Comparison of ENCODE assay signal across 1 cellular context in genomic region chr1:85581138-85581801, GRCh38.
A peak's percentile ranks its signal among the peaks of the same experiment; 100 is the strongest.
TF ChIP-seq lines count a peak whose summit lies in the region.

No MANE protein-coding gene starts in this region.

TF ChIP-seq in HepG2, 621 proteins besides CTCF, POLR2A, EP300 and RAD21 (continued from another document and continues in another):
- 0 out of 2 replicates have a peak, but pooled peaks have one; percentile 27 for TF ChIP-seq DMAP1 (CRISPR knock-in tag; IDR thresholded peaks at IDR 0.05)
- no peak for TF ChIP-seq HNRNPL (IDR thresholded peaks at IDR 0.05; ENCODE audit: low read depth, low read length)
- TF ChIP-seq CBX2 (IDR thresholded peaks at IDR 0.05; ENCODE audit: low read depth, low read length), result no peak
- TF ChIP-seq CBX2 (CRISPR knock-in tag; IDR thresholded peaks at IDR 0.05; ENCODE audit: low read depth), result no peak
- TF ChIP-seq THAP9 (CRISPR knock-in tag; IDR thresholded peaks at IDR 0.05; ENCODE audit: borderline replicate concordance), result 0 out of 2 replicates have a peak, but pooled peaks have one; percentile 44
- TF ChIP-seq TARDBP (CRISPR knock-in tag; IDR thresholded peaks at IDR 0.05), result peak; percentile 40; the same call in 1 of the 2 replicates
- TF ChIP-seq ZSCAN25 (CRISPR knock-in tag; IDR thresholded peaks at IDR 0.05), result peak; percentile 70; the same call in 1 of the 2 replicates
- peak; percentile 84; the same call in 1 of the 2 replicates for TF ChIP-seq MYPOP (CRISPR knock-in tag; IDR thresholded peaks at IDR 0.05)
- TF ChIP-seq, protein P1, sequence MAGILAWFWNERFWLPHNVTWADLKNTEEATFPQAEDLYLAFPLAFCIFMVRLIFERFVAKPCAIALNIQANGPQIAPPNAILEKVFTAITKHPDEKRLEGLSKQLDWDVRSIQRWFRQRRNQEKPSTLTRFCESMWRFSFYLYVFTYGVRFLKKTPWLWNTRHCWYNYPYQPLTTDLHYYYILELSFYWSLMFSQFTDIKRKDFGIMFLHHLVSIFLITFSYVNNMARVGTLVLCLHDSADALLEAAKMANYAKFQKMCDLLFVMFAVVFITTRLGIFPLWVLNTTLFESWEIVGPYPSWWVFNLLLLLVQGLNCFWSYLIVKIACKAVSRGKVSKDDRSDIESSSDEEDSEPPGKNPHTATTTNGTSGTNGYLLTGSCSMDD (CRISPR knock-in tag; IDR thresholded peaks at IDR 0.05), result no peak
- TF ChIP-seq ZBTB7A (CRISPR knock-in tag; IDR thresholded peaks at IDR 0.05), result no peak
- no peak for TF ChIP-seq RFX1 (IDR thresholded peaks at IDR 0.05)
- TF ChIP-seq SNAPC2 (CRISPR knock-in tag; IDR thresholded peaks at IDR 0.05), result no peak
- peak; percentile 77; the same call in 1 of the 2 replicates for TF ChIP-seq ZNF292 (CRISPR knock-in tag; IDR thresholded peaks at IDR 0.05; ENCODE audit: borderline replicate concordance, low read depth)
- TF ChIP-seq NR2F2 (IDR thresholded peaks at IDR 0.05; ENCODE audit: borderline replicate concordance, low read depth), result no peak
- peak; percentile 51; the same call in 1 of the 2 replicates for TF ChIP-seq KMT2A (CRISPR knock-in tag; IDR thresholded peaks at IDR 0.05)
- TF ChIP-seq, protein P2, sequence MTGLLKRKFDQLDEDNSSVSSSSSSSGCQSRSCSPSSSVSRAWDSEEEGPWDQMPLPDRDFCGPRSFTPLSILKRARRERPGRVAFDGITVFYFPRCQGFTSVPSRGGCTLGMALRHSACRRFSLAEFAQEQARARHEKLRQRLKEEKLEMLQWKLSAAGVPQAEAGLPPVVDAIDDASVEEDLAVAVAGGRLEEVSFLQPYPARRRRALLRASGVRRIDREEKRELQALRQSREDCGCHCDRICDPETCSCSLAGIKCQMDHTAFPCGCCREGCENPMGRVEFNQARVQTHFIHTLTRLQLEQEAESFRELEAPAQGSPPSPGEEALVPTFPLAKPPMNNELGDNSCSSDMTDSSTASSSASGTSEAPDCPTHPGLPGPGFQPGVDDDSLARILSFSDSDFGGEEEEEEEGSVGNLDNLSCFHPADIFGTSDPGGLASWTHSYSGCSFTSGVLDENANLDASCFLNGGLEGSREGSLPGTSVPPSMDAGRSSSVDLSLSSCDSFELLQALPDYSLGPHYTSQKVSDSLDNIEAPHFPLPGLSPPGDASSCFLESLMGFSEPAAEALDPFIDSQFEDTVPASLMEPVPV (CRISPR knock-in tag; IDR thresholded peaks at IDR 0.05), result no peak
- no peak for TF ChIP-seq SRY (CRISPR knock-in tag; IDR thresholded peaks at IDR 0.05)
- TF ChIP-seq, protein P3, sequence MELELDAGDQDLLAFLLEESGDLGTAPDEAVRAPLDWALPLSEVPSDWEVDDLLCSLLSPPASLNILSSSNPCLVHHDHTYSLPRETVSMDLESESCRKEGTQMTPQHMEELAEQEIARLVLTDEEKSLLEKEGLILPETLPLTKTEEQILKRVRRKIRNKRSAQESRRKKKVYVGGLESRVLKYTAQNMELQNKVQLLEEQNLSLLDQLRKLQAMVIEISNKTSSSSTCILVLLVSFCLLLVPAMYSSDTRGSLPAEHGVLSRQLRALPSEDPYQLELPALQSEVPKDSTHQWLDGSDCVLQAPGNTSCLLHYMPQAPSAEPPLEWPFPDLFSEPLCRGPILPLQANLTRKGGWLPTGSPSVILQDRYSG (CRISPR knock-in tag; IDR thresholded peaks at IDR 0.05), result no peak
- TF ChIP-seq, protein P4, sequence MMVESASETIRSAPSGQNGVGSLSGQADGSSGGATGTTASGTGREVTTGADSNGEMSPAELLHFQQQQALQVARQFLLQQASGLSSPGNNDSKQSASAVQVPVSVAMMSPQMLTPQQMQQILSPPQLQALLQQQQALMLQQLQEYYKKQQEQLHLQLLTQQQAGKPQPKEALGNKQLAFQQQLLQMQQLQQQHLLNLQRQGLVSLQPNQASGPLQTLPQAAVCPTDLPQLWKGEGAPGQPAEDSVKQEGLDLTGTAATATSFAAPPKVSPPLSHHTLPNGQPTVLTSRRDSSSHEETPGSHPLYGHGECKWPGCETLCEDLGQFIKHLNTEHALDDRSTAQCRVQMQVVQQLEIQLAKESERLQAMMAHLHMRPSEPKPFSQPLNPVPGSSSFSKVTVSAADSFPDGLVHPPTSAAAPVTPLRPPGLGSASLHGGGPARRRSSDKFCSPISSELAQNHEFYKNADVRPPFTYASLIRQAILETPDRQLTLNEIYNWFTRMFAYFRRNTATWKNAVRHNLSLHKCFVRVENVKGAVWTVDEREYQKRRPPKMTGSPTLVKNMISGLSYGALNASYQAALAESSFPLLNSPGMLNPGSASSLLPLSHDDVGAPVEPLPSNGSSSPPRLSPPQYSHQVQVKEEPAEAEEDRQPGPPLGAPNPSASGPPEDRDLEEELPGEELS (CRISPR knock-in tag; IDR thresholded peaks at IDR 0.05), result no peak
- no peak for TF ChIP-seq ZNF512B (CRISPR knock-in tag; IDR thresholded peaks at IDR 0.05; ENCODE audit: borderline replicate concordance)
- TF ChIP-seq ZMYM3 (CRISPR knock-in tag; IDR thresholded peaks at IDR 0.05), result peak; percentile 78; the same call in 1 of the 2 replicates
- TF ChIP-seq ZNF572 (CRISPR knock-in tag; IDR thresholded peaks at IDR 0.05), result no peak
- no peak for TF ChIP-seq TAF15 (IDR thresholded peaks at IDR 0.05; ENCODE audit: low read depth, low read length, poor library complexity, severe bottlenecking)
- TF ChIP-seq, protein P5, sequence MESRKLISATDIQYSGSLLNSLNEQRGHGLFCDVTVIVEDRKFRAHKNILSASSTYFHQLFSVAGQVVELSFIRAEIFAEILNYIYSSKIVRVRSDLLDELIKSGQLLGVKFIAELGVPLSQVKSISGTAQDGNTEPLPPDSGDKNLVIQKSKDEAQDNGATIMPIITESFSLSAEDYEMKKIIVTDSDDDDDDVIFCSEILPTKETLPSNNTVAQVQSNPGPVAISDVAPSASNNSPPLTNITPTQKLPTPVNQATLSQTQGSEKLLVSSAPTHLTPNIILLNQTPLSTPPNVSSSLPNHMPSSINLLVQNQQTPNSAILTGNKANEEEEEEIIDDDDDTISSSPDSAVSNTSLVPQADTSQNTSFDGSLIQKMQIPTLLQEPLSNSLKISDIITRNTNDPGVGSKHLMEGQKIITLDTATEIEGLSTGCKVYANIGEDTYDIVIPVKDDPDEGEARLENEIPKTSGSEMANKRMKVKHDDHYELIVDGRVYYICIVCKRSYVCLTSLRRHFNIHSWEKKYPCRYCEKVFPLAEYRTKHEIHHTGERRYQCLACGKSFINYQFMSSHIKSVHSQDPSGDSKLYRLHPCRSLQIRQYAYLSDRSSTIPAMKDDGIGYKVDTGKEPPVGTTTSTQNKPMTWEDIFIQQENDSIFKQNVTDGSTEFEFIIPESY (CRISPR knock-in tag; IDR thresholded peaks at IDR 0.05), result peak; percentile 51; the same call in 1 of the 2 replicates
- no peak for TF ChIP-seq RXRA (CRISPR knock-in tag; IDR thresholded peaks at IDR 0.05)
- no peak for TF ChIP-seq ZNF143 (CRISPR knock-in tag; IDR thresholded peaks at IDR 0.05)
- TF ChIP-seq MAZ (IDR thresholded peaks at IDR 0.05; ENCODE audit: borderline replicate concordance, low read depth, low read length), result no peak
- TF ChIP-seq MAZ (CRISPR knock-in tag; IDR thresholded peaks at IDR 0.05; ENCODE audit: low read depth), result peak; percentile 46; the same call in 1 of the 2 replicates
- TF ChIP-seq ZBTB25 (CRISPR knock-in tag; IDR thresholded peaks at IDR 0.05), result no peak
- peak; percentile 57; the same call in 1 of the 2 replicates for TF ChIP-seq KAT8 (CRISPR knock-in tag; IDR thresholded peaks at IDR 0.05)
- TF ChIP-seq ZSCAN31 (CRISPR knock-in tag; IDR thresholded peaks at IDR 0.05; ENCODE audit: low read depth), result no peak
- 0 out of 2 replicates have a peak, but pooled peaks have one; percentile 51 for TF ChIP-seq ATF7-NPFF (CRISPR knock-in tag; IDR thresholded peaks at IDR 0.05; ENCODE audit: low read depth)
- no peak for TF ChIP-seq ZFP82 (CRISPR knock-in tag; IDR thresholded peaks at IDR 0.05; ENCODE audit: borderline replicate concordance)
- TF ChIP-seq PRDM15 (CRISPR knock-in tag; IDR thresholded peaks at IDR 0.05), result no peak
- no peak for TF ChIP-seq PTBP1 (IDR thresholded peaks at IDR 0.05; ENCODE audit: low read depth, low read length, poor library complexity, severe bottlenecking)
- TF ChIP-seq IRF2 (CRISPR knock-in tag; IDR thresholded peaks at IDR 0.05), result 0 out of 2 replicates have a peak, but pooled peaks have one; percentile 31
- TF ChIP-seq NR2F6 (IDR thresholded peaks at IDR 0.05), result no peak
- no peak for TF ChIP-seq NR2F6 (CRISPR knock-in tag; IDR thresholded peaks at IDR 0.05)
- peak; percentile 40; the same call in 1 of the 2 replicates for TF ChIP-seq RCOR2 (CRISPR knock-in tag; IDR thresholded peaks at IDR 0.05)
